In genomic region chr4:7158991-7159390, GRCh38 we compare ENCODE assay signal across 1 cellular context.
TF ChIP-seq lines count a peak whose summit lies in the region.

No MANE protein-coding gene starts in this region.

TF ChIP-seq in SK-N-SH, 30 proteins besides CTCF, POLR2A, EP300 and RAD21 (continued from another document):
- TF ChIP-seq EZH2phosphoT487 (IDR thresholded peaks at IDR 0.05; ENCODE audit: borderline replicate concordance, low read depth) = no peak
- no peak for TF ChIP-seq SMC3 (IDR thresholded peaks at IDR 0.05; ENCODE audit: low read depth, low read length)
- no peak for TF ChIP-seq MAX (IDR thresholded peaks at IDR 0.05; ENCODE audit: low read depth)
- no peak for TF ChIP-seq JUND (IDR thresholded peaks at IDR 0.05)
